ENCODE assay signal across 1 cellular context in the genomic region with DNA sequence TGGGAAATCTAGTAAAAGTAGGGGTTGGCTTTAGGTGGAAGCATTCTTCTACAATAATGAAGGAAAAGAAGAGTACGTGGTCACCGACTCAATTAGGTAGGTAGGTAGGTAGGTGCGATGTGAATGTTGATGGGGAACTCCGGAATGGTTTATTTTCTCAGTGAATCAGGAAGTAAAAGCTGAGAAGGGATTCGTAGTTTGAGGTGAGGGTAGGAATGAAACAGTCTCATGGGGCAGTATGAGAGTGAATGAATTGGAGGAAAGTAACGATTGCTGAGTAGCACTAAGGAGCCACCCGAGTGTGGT.
TF ChIP-seq lines count a peak whose summit lies in the region.

No MANE protein-coding gene starts in this region.

TF ChIP-seq in GM23338, 12 proteins besides CTCF, POLR2A, EP300 and RAD21 (continued from another document):
- TF ChIP-seq ZNF462 (CRISPR knock-in tag; IDR thresholded peaks at IDR 0.05) = no peak
- TF ChIP-seq REST (IDR thresholded peaks at IDR 0.05; ENCODE audit: unreplicated experiment) = no peak
- TF ChIP-seq NANOG (IDR thresholded peaks at IDR 0.05; ENCODE audit: borderline replicate concordance) = no peak
- TF ChIP-seq STAT1 (IDR thresholded peaks at IDR 0.05; ENCODE audit: unreplicated experiment) = no peak
